8 cellular contexts compared by ENCODE assay signal in the genomic region with DNA sequence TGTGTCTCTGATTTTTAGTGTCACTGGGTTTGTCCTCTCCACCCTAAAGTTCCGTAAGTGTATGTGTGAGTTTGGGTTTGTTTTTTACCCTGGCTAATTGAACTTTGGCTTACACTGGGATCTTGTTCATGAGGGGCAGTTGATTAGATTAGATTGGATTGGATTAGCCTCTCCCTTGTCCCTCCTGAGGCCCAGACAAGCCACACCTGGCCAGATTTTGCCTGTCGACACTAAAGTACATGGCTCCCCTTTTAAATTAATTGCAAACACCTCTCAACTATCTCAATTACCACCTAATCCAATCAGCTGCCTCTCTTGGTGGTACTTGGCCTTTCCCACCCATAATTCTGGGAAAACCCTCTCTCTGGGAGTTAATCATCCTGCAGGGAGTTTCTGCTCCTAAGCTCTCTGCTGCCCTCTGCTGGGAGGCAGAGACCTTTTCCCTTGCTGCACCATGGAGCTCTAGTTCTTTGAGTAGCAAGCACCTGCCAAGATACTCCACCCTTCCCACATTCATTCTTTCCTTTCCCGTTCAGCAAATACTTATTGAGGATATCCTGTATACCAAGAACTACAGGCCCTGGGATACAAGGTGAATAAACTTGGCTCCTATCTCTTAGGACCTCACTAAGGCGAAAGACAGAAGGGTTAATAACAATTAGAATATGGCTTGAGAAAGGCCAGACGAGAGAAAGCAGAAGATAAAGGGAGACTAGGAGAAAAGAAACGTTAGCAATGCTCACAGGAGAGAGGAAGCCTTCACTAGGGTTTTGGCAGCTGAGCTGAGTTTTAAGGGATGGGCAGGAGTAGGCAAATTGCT. TPM values are rescaled to one million over a fixed set of nuclear protein-coding genes. Genes with fewer than 3 reads are reported as not detected.
A peak's percentile ranks its signal among the peaks of the same experiment; 100 is the strongest.
DNase-seq lines count a peak whose midpoint lies in the region; ATAC-seq and TF ChIP-seq lines count a peak whose summit lies in the region.

No MANE protein-coding gene starts in this region.

- DNase-seq in AG09319 (ENCODE audit: extremely low read depth, low read depth) (peak; percentile 69), H4 (ENCODE audit: low spot score) (peak; percentile 64), NCI-H526 treated with DMSO at 0.1 percent for 48 hours (lab: John Stamatoyannopoulos, UW) (peak; percentile 25), memory B cell (ENCODE audit: low spot score in 2 of 2) (peak; percentile 29 to 43)
- peak; percentile 62 for DNase-seq in activated CD4-positive, alpha-beta memory T cell treated with anti-CD3 and anti-CD28 coated beads, Interleukin-2, amount 10 ng/mL, durations not matched to agents 7 days and 5 days
- DNase-seq in effector memory CD4-positive, alpha-beta T cell = peak; percentile 10 to 42 (median 11)
- peak; percentile 25 to 32 for DNase-seq in stimulated activated CD8-positive, alpha-beta memory T cell treated with anti-CD3 and anti-CD28 coated beads, Interleukin-15, amount 100 ng/mL, for 48 hours (ENCODE audit: low read depth in 2 of 2)

- no peaks in the 10 kb centered on the region for H3K4me1 ChIP-seq in effector memory CD4-positive, alpha-beta T cell (ENCODE audit: control insufficient read depth, insufficient read depth, low read length, poor library complexity, severe bottlenecking)

- no peak overlapping the region for H3K4me3 Mint-ChIP-seq in activated CD4-positive, alpha-beta memory T cell treated with anti-CD3 and anti-CD28 coated beads, Interleukin-2, amount 10 ng/mL, durations not matched to agents 7 days and 5 days
- H3K4me3 Mint-ChIP-seq in memory B cell = no peak overlapping the region

- ATAC-seq in memory B cell (ENCODE audit: low read depth) (no peak), HG02981 (IDR thresholded peaks at IDR 0.05; ENCODE audit: unreplicated experiment) (no peak)

- H3K27me3 ChIP-seq in effector memory CD4-positive, alpha-beta T cell (replicated peaks; ENCODE audit: control insufficient read depth, insufficient read depth, low read length, poor library complexity, severe bottlenecking) = no peaks in the 10 kb centered on the region

- no peaks in the 10 kb centered on the region for H3K4me1 Mint-ChIP-seq in activated CD4-positive, alpha-beta memory T cell treated with anti-CD3 and anti-CD28 coated beads, Interleukin-2, amount 10 ng/mL, durations not matched to agents 7 days and 5 days
- H3K4me1 Mint-ChIP-seq in memory B cell = no peaks in the 10 kb centered on the region

- no peaks in the 10 kb centered on the region for H3K36me3 Mint-ChIP-seq in activated CD4-positive, alpha-beta memory T cell treated with anti-CD3 and anti-CD28 coated beads, Interleukin-2, amount 10 ng/mL, durations not matched to agents 7 days and 5 days (ENCODE audit: low read depth)
- H3K36me3 Mint-ChIP-seq in memory B cell = no peaks in the 10 kb centered on the region

- TF ChIP-seq CTCF in AG09319 (IDR thresholded peaks at IDR 0.05; ENCODE audit: low read depth, low read length) = peak; percentile 97

- no peaks in the 10 kb centered on the region for H3K9me3 Mint-ChIP-seq in activated CD4-positive, alpha-beta memory T cell treated with anti-CD3 and anti-CD28 coated beads, Interleukin-2, amount 10 ng/mL, durations not matched to agents 7 days and 5 days
- H3K9me3 Mint-ChIP-seq in memory B cell = no peaks in the 10 kb centered on the region

- CTCF ChIA-PET in activated CD4-positive, alpha-beta memory T cell treated with anti-CD3 and anti-CD28 coated beads, Interleukin-2, amount 10 ng/mL, durations not matched to agents 7 days and 5 days (lab: Charles Lee) = interaction anchor here (0.6 to 2.0 kb wide), 23 partner anchors 11 to 357 kb away, joined by 3 to 11 read pairs (median 4); partner anchors contain the start of gene MPHOSPH6

- no peak overlapping the region for H3K27ac Mint-ChIP-seq in activated CD4-positive, alpha-beta memory T cell treated with anti-CD3 and anti-CD28 coated beads, Interleukin-2, amount 10 ng/mL, durations not matched to agents 7 days and 5 days
- H3K27ac Mint-ChIP-seq in memory B cell = no peak overlapping the region

- no peak overlapping the region for H3K27ac ChIP-seq in effector memory CD4-positive, alpha-beta T cell (ENCODE audit: insufficient read depth, low read length, poor library complexity, severe bottlenecking)

- peaks cover 8% of the 10 kb centered on the region for H3K27me3 Mint-ChIP-seq in activated CD4-positive, alpha-beta memory T cell treated with anti-CD3 and anti-CD28 coated beads, Interleukin-2, amount 10 ng/mL, durations not matched to agents 7 days and 5 days
- peaks cover 14% of the 10 kb centered on the region for H3K27me3 Mint-ChIP-seq in memory B cell

- no peak overlapping the region for H3K4me3 ChIP-seq in effector memory CD4-positive, alpha-beta T cell (ENCODE audit: insufficient read depth, low read depth, low read length, poor library complexity, severe bottlenecking)

- no peaks in the 10 kb centered on the region for H3K36me3 ChIP-seq in effector memory CD4-positive, alpha-beta T cell (ENCODE audit: control insufficient read depth, insufficient read depth, low read length)

- POLR2A ChIA-PET in activated CD4-positive, alpha-beta memory T cell treated with anti-CD3 and anti-CD28 coated beads, Interleukin-2, amount 10 ng/mL, durations not matched to agents 7 days and 5 days (lab: Charles Lee) = interaction anchor here (2.3 kb wide), 1 partner anchor 61 kb away, joined by 8 read pairs; the partner anchor contains the start of gene MPHOSPH6

- H3K9me3 ChIP-seq in effector memory CD4-positive, alpha-beta T cell (ENCODE audit: control insufficient read depth, low read length) = no peaks in the 10 kb centered on the region

RNA-seq across cellular contexts. Expression of gene MPHOSPH6, which starts 60.0 kb away (rescaled TPM):
- total RNA-seq in H4 (2014; rRNA removed; shearing (Covaris generic)) = 40.4 and 59.0 TPM in 2 replicates
- total RNA-seq in activated CD4-positive, alpha-beta memory T cell treated with anti-CD3 and anti-CD28 coated beads, Interleukin-2, amount 10 ng/mL, durations not matched to agents 7 days and 5 days = 10 to 100 TPM; 27.1 to 28.7 TPM

Comparison
In these comparisons a context has a peak if more than half of its experiments do, and no peak if none do; other contexts are left out.
1. DNase-seq: peak in every context shown above with its lines; median percentile 69 in AG09319; 64 in H4; 62 in activated CD4-positive, alpha-beta memory T cell treated with anti-CD3 and anti-CD28 coated beads, Interleukin-2, amount 10 ng/mL, durations not matched to agents 7 days and 5 days; 36 in memory B cell; 28 in stimulated activated CD8-positive, alpha-beta memory T cell treated with anti-CD3 and anti-CD28 coated beads, Interleukin-15, amount 100 ng/mL, for 48 hours; 25 in NCI-H526 treated with DMSO at 0.1 percent for 48 hours; 11 in effector memory CD4-positive, alpha-beta T cell.